8 cellular contexts compared by ENCODE assay signal in the genomic region with DNA sequence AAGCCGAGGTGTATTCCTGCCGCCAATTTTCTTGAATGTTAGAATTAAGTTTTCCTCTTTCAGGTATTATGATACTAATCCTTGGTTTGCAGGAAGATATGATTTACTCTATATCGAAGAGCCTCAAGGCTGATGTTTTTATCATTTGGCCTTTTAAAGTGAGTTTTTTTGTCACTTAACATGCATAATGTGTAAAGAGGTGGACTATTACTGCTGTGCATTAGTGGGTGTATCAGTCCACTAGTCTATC. TPM values are rescaled to one million over a fixed set of nuclear protein-coding genes. Genes with fewer than 3 reads are reported as not detected.
DNase-seq lines count a peak whose midpoint lies in the region; ATAC-seq and TF ChIP-seq lines count a peak whose summit lies in the region.

No MANE protein-coding gene starts in this region.

- H3K4me3 ChIP-seq in tibial artery, result peak overlapping the region; percentile 53 to 61

- H3K9me3 Mint-ChIP-seq in WTC11 (no peaks in the 10 kb centered on the region), immature natural killer cell (peaks cover 0 to 14% (median 5%) of the 10 kb centered on the region in 6 donors)

- DNase-seq in WTC11 (ENCODE audit: low spot score) (no peak), immature natural killer cell (no peak), tibial artery (no peak), NCI-H510A treated with DMSO at 0.1 percent for 48 hours (lab: John Stamatoyannopoulos, UW) (no peak), GOT3 (lab: John Stamatoyannopoulos, UW) (no peak), EL (no peak)

- no peaks in the 10 kb centered on the region for H3K9me3 ChIP-seq in tibial artery

- H3K36me3 ChIP-seq in tibial artery, result no peaks in the 10 kb centered on the region

- H3K27ac Mint-ChIP-seq in WTC11 (peak overlapping the region; percentile 98; the same call in 1 of the 2 replicates), immature natural killer cell (peak overlapping the region; percentile 98 to 99 (median 99))

- H3K4me3 Mint-ChIP-seq in WTC11 (peak overlapping the region; percentile 94), immature natural killer cell (peak overlapping the region; percentile 93 to 100 (median 98))

- peaks cover 5% of the 10 kb centered on the region for H3K27me3 Mint-ChIP-seq in WTC11 (ENCODE audit: low read depth)
- peaks cover 24 to 30% (median 26%) of the 10 kb centered on the region in 3 donors for H3K27me3 Mint-ChIP-seq in immature natural killer cell (ENCODE audit: low read depth in 3 of 3)

- POLR2A ChIA-PET in WTC11 (lab: Charles Lee), result interaction anchor here (1.2 kb wide), 1 partner anchor 26 kb away, joined by 3 read pairs; no protein-coding TSS in a partner anchor

- intact Hi-C loops in tibial artery (cut with DNase I; ENCODE audit: low total_unique reads), result no loop called here

- H3K36me3 Mint-ChIP-seq in WTC11, result no peaks in the 10 kb centered on the region
- H3K36me3 Mint-ChIP-seq in immature natural killer cell, result peaks cover 0 to 4% (median 0%) of the 10 kb centered on the region in 3 donors

- no peaks in the 10 kb centered on the region for H3K27me3 ChIP-seq in tibial artery

- TF ChIP-seq CTCF in WTC11 (IDR thresholded peaks at IDR 0.05), result no peak
- no peak for TF ChIP-seq CTCF in tibial artery (IDR thresholded peaks at IDR 0.05)

- H3K27ac ChIP-seq in tibial artery, result peak overlapping the region; percentile 84 to 95

- peak; percentile 15 for ATAC-seq in GM18502 (IDR thresholded peaks at IDR 0.05; ENCODE audit: poor library complexity, unreplicated experiment)
- peak; percentile 6 for ATAC-seq in HG02678 (IDR thresholded peaks at IDR 0.05; ENCODE audit: unreplicated experiment)
- no peak for ATAC-seq in WTC11

- CTCF ChIA-PET in WTC11 (lab: Charles Lee), result no interaction called here

- H3K4me1 ChIP-seq in tibial artery, result peaks cover 0 to 4% (median 0%) of the 10 kb centered on the region in 4 donors

- H3K4me1 Mint-ChIP-seq in WTC11, result peaks cover 16% of the 10 kb centered on the region
- H3K4me1 Mint-ChIP-seq in immature natural killer cell, result peaks cover 25 to 30% of the 10 kb centered on the region in 2 donors

TF ChIP-seq in WTC11, 78 proteins besides CTCF, POLR2A, EP300 and RAD21:
- TF ChIP-seq CREB1 (CRISPR knock-in tag; IDR thresholded peaks at IDR 0.05) (no peak), ZNF263 (CRISPR knock-in tag; IDR thresholded peaks at IDR 0.05; ENCODE audit: low read depth) (no peak), SMAD4 (CRISPR knock-in tag; IDR thresholded peaks at IDR 0.05) (no peak)
- TF ChIP-seq, protein P1, sequence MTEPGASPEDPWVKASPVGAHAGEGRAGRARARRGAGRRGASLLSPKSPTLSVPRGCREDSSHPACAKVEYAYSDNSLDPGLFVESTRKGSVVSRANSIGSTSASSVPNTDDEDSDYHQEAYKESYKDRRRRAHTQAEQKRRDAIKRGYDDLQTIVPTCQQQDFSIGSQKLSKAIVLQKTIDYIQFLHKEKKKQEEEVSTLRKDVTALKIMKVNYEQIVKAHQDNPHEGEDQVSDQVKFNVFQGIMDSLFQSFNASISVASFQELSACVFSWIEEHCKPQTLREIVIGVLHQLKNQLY (CRISPR knock-in tag; IDR thresholded peaks at IDR 0.05), result no peak

RNA-seq across cellular contexts. Expression of a gene that starts 11.1 kb away (rescaled TPM):
- 171 to 177 TPM (median 176 TPM) in 3 replicates for total RNA-seq in WTC11 (2021)
- 10 to 100 TPM; 25.6 to 43.7 (median 35.9) TPM for polyA plus RNA-seq in immature natural killer cell
